ENCODE assay signal across 21 cellular contexts in genomic region chr17:43371227-43371821, GRCh38. TPM values are rescaled to one million over a fixed set of nuclear protein-coding genes. Genes with fewer than 3 reads are reported as not detected.
DNase-seq lines count a peak whose midpoint lies in the region; ATAC-seq and TF ChIP-seq lines count a peak whose summit lies in the region.
"Had no signal": no experiment of that assay in that cellular context is flagged by ENCODE, and none has a peak within 500 bp of the region (broad histone marks: within the 10 kb centered on the region; RNA-seq: fewer than 3 reads in every experiment).

No MANE protein-coding gene starts in this region.

- H3K4me1 ChIP-seq in naive thymus-derived CD4-positive, alpha-beta T cell (ENCODE audit: control insufficient read depth in 2 of 2, insufficient read depth in 2 of 2, low read length in 2 of 2), result peaks cover 8 to 19% of the 10 kb centered on the region in 2 donors

- H3K4me3 ChIP-seq in naive thymus-derived CD4-positive, alpha-beta T cell (ENCODE audit: low read length), result no peak overlapping the region
- H3K4me3 ChIP-seq: A549, suprapubic skin had no signal

- ATAC-seq in WTC11 (no peak), GM19324 (IDR thresholded peaks at IDR 0.05; ENCODE audit: low FRiP score, unreplicated experiment) (no peak)
- ATAC-seq in naive thymus-derived CD4-positive, alpha-beta T cell, result no peak
- no peak for ATAC-seq in activated CD4-positive, CD25-positive, alpha-beta regulatory T cell treated with anti-CD3 and anti-CD28 coated beads, Interleukin-2, amount 50 U/mL, for 24 hours
- ATAC-seq: A549, left colon had no signal

- peak overlapping the region; percentile 41 for H3K27ac Mint-ChIP-seq in activated naive CD8-positive, alpha-beta T cell
- no peak overlapping the region for H3K27ac Mint-ChIP-seq in activated naive CD8-positive, alpha-beta T cell treated with anti-CD3 and anti-CD28 coated beads for 36 hours
- H3K27ac Mint-ChIP-seq in WTC11 (peak overlapping the region; percentile 43; the same call in 1 of the 2 replicates), type B pancreatic cell (peak overlapping the region; percentile 26)
- H3K27ac Mint-ChIP-seq in naive thymus-derived CD4-positive, alpha-beta T cell, result peak overlapping the region in 5 of 9 donors; percentile 31 to 70 (median 62)
- H3K27ac Mint-ChIP-seq: activated naive CD8-positive, alpha-beta T cell treated with anti-CD3 and anti-CD28 coated beads, Interleukin-2, amount 10 ng/mL, durations not matched to agents 7 days and 5 days; activated T-helper 1 cell treated with anti-CD3 and anti-CD28 coated beads, Interleukin-12 subunit alpha, Interleukin-12 subunit beta, Interleukin-2, Interleukin-4 antibody, amounts not matched to agents 30 ng/mL and 10 ng/mL and 1 ng/mL, durations not matched to agents 14 hours and 24 hours and 36 hours; H9 had no signal

- no peaks in the 10 kb centered on the region for H3K27me3 Mint-ChIP-seq in activated naive CD8-positive, alpha-beta T cell
- H3K27me3 Mint-ChIP-seq in activated naive CD8-positive, alpha-beta T cell treated with anti-CD3 and anti-CD28 coated beads for 36 hours, result no peaks in the 10 kb centered on the region
- H3K27me3 Mint-ChIP-seq in WTC11 (ENCODE audit: low read depth) (no peaks in the 10 kb centered on the region), type B pancreatic cell (no peaks in the 10 kb centered on the region)
- H3K27me3 Mint-ChIP-seq in naive thymus-derived CD4-positive, alpha-beta T cell, result no peaks in the 10 kb centered on the region
- H3K27me3 Mint-ChIP-seq: activated naive CD8-positive, alpha-beta T cell treated with anti-CD3 and anti-CD28 coated beads, Interleukin-2, amount 10 ng/mL, durations not matched to agents 7 days and 5 days had no signal

- TF ChIP-seq CTCF in WTC11 (IDR thresholded peaks at IDR 0.05) (no peak), type B pancreatic cell (conservative IDR thresholded peaks at IDR 0.05) (no peak)

- no peak overlapping the region for H3K4me3 Mint-ChIP-seq in activated naive CD8-positive, alpha-beta T cell
- H3K4me3 Mint-ChIP-seq in activated naive CD8-positive, alpha-beta T cell treated with anti-CD3 and anti-CD28 coated beads for 36 hours, result no peak overlapping the region
- no peak overlapping the region for H3K4me3 Mint-ChIP-seq in WTC11
- H3K4me3 Mint-ChIP-seq in naive thymus-derived CD4-positive, alpha-beta T cell, result peak overlapping the region in 2 of 10 donors; percentile 29 to 41
- no peak overlapping the region for H3K4me3 Mint-ChIP-seq in type B pancreatic cell
- H3K4me3 Mint-ChIP-seq: activated naive CD8-positive, alpha-beta T cell treated with anti-CD3 and anti-CD28 coated beads, Interleukin-2, amount 10 ng/mL, durations not matched to agents 7 days and 5 days; activated T-helper 1 cell treated with anti-CD3 and anti-CD28 coated beads, Interleukin-12 subunit alpha, Interleukin-12 subunit beta, Interleukin-2, Interleukin-4 antibody, amounts not matched to agents 30 ng/mL and 10 ng/mL and 1 ng/mL, durations not matched to agents 14 hours and 24 hours and 36 hours; H9 had no signal

- CTCF ChIA-PET in WTC11 (lab: Charles Lee), result interaction anchor here (1.2 kb wide), 1 partner anchor 22 kb away, joined by 3 read pairs; no protein-coding TSS in a partner anchor
- CTCF ChIA-PET in naive thymus-derived CD4-positive, alpha-beta T cell (lab: Charles Lee), result no interaction called here

- POLR2A ChIA-PET in WTC11 (lab: Charles Lee), result no interaction called here
- POLR2A ChIA-PET in naive thymus-derived CD4-positive, alpha-beta T cell (lab: Charles Lee), result interaction anchor here (1.1 to 16.6 kb wide), 4 partner anchors 13 to 155 kb away, joined by 3 to 795 read pairs (median 98); partner anchors contain the start of genes ARL4D and DHX8

- no peak for DNase-seq in activated naive CD8-positive, alpha-beta T cell treated with anti-CD3 and anti-CD28 coated beads for 36 hours
- DNase-seq in WTC11 (ENCODE audit: low spot score) (no peak), type B pancreatic cell (ENCODE audit: extremely low spot score, unreplicated experiment) (no peak), NCI-H446 (lab: John Stamatoyannopoulos, UW) (no peak)
- DNase-seq in naive thymus-derived CD4-positive, alpha-beta T cell, result no peak
- DNase-seq: activated CD4-positive, alpha-beta T cell treated with anti-CD3 and anti-CD28 coated beads for 1 hour; activated CD8-positive, alpha-beta memory T cell treated with anti-CD3 and anti-CD28 coated beads for 24 hours; activated naive CD8-positive, alpha-beta T cell treated with anti-CD3 and anti-CD28 coated beads, Interleukin-2, amount 10 ng/mL, durations not matched to agents 7 days and 5 days; H9; left colon; midbrain; NCI-H187 treated with DMSO at 0.1 percent for 48 hours; SK-N-SH; stimulated activated CD4-positive, alpha-beta T cell treated with anti-CD3 and anti-CD28 coated beads, Interleukin-12 subunit alpha, Interleukin-12 subunit beta, amount 100 ng/mL, for 4 hours had no signal

- peaks cover 0 to 3% (median 0%) of the 10 kb centered on the region in 3 experiments for H3K36me3 ChIP-seq in naive thymus-derived CD4-positive, alpha-beta T cell (ENCODE audit: control insufficient read depth in 2 of 3, insufficient read depth in 3 of 3, low read length in 3 of 3)
- H3K36me3 ChIP-seq: suprapubic skin had no signal

- peak overlapping the region; percentile 24 for H3K27ac ChIP-seq in naive thymus-derived CD4-positive, alpha-beta T cell (ENCODE audit: low read depth, low read length)
- H3K27ac ChIP-seq: C4-2B, suprapubic skin had no signal

- no peaks in the 10 kb centered on the region for H3K9me3 Mint-ChIP-seq in activated naive CD8-positive, alpha-beta T cell (ENCODE audit: low read depth)
- H3K9me3 Mint-ChIP-seq in activated naive CD8-positive, alpha-beta T cell treated with anti-CD3 and anti-CD28 coated beads for 36 hours, result no peaks in the 10 kb centered on the region
- H3K9me3 Mint-ChIP-seq in WTC11, result peaks cover 5% of the 10 kb centered on the region; the same call in 1 of the 2 replicates
- H3K9me3 Mint-ChIP-seq in naive thymus-derived CD4-positive, alpha-beta T cell, result peaks cover 0 to 5% (median 0%) of the 10 kb centered on the region in 11 donors
- no peaks in the 10 kb centered on the region for H3K9me3 Mint-ChIP-seq in type B pancreatic cell
- H3K9me3 Mint-ChIP-seq: activated naive CD8-positive, alpha-beta T cell treated with anti-CD3 and anti-CD28 coated beads, Interleukin-2, amount 10 ng/mL, durations not matched to agents 7 days and 5 days; activated T-helper 1 cell treated with anti-CD3 and anti-CD28 coated beads, Interleukin-12 subunit alpha, Interleukin-12 subunit beta, Interleukin-2, Interleukin-4 antibody, amounts not matched to agents 30 ng/mL and 10 ng/mL and 1 ng/mL, durations not matched to agents 14 hours and 24 hours and 36 hours had no signal

- peaks cover 38% of the 10 kb centered on the region for H3K4me1 Mint-ChIP-seq in activated naive CD8-positive, alpha-beta T cell (ENCODE audit: low read depth)
- H3K4me1 Mint-ChIP-seq in activated naive CD8-positive, alpha-beta T cell treated with anti-CD3 and anti-CD28 coated beads for 36 hours, result peaks cover 40% of the 10 kb centered on the region
- H3K4me1 Mint-ChIP-seq in WTC11 (peaks cover 29% of the 10 kb centered on the region), type B pancreatic cell (ENCODE audit: unreplicated experiment) (peaks cover 20% of the 10 kb centered on the region)
- peaks cover 31 to 50% (median 41%) of the 10 kb centered on the region in 7 donors for H3K4me1 Mint-ChIP-seq in naive thymus-derived CD4-positive, alpha-beta T cell

- no peaks in the 10 kb centered on the region for H3K9me3 ChIP-seq in naive thymus-derived CD4-positive, alpha-beta T cell (ENCODE audit: control insufficient read depth in 2 of 3, low read length in 3 of 3)
- H3K9me3 ChIP-seq: A549, SK-N-SH, suprapubic skin had no signal

- intact Hi-C loops in naive thymus-derived CD4-positive, alpha-beta T cell (cut with micrococcal nuclease), result no loop called here

- no peaks in the 10 kb centered on the region for H3K27me3 ChIP-seq in naive thymus-derived CD4-positive, alpha-beta T cell (ENCODE audit: control insufficient read depth in 2 of 2, insufficient read depth in 2 of 2, low read length in 2 of 2)
- H3K27me3 ChIP-seq: suprapubic skin had no signal

- H3K36me3 Mint-ChIP-seq in activated naive CD8-positive, alpha-beta T cell, result no peaks in the 10 kb centered on the region
- H3K36me3 Mint-ChIP-seq in activated naive CD8-positive, alpha-beta T cell treated with anti-CD3 and anti-CD28 coated beads for 36 hours, result no peaks in the 10 kb centered on the region
- H3K36me3 Mint-ChIP-seq in WTC11 (no peaks in the 10 kb centered on the region), type B pancreatic cell (peaks cover 6% of the 10 kb centered on the region)
- peaks cover 0 to 7% (median 0%) of the 10 kb centered on the region in 5 donors for H3K36me3 Mint-ChIP-seq in naive thymus-derived CD4-positive, alpha-beta T cell
- H3K36me3 Mint-ChIP-seq: activated naive CD8-positive, alpha-beta T cell treated with anti-CD3 and anti-CD28 coated beads, Interleukin-2, amount 10 ng/mL, durations not matched to agents 7 days and 5 days had no signal

TF ChIP-seq in WTC11, 78 proteins besides CTCF, POLR2A, EP300 and RAD21 (continues in another document):
- TF ChIP-seq PREB (CRISPR knock-in tag; IDR thresholded peaks at IDR 0.05; ENCODE audit: borderline replicate concordance) (no peak), MAX (CRISPR knock-in tag; IDR thresholded peaks at IDR 0.05) (no peak)

RNA-seq across cellular contexts. Expression of gene ARL4D, which starts 27.5 kb away (rescaled TPM):
- total RNA-seq in activated naive CD8-positive, alpha-beta T cell treated with anti-CD3 and anti-CD28 coated beads for 36 hours, result 1 to 10 TPM; 2.5 to 3.6 TPM
- total RNA-seq in WTC11 (2021), result 11.9 to 13.4 TPM (median 13.0 TPM) in 3 replicates
- total RNA-seq in naive thymus-derived CD4-positive, alpha-beta T cell, result 1 to 10 TPM; 1.7 to 4.8 (median 2.2) TPM
- polyA plus RNA-seq in naive thymus-derived CD4-positive, alpha-beta T cell, result 1 to 10 TPM; 1.3 to 1.4 TPM
- total RNA-seq in type B pancreatic cell (ENCODE audit: low replicate concordance), result 8.3 and 9.9 TPM in 2 replicates
